ENCODE assay signal across 6 cellular contexts in genomic region chr5:59341155-59341554, GRCh38.
"Had no signal": no experiment of that assay in that cellular context is flagged by ENCODE, and none has a peak within 500 bp of the region (broad histone marks: within the 10 kb centered on the region; RNA-seq: fewer than 3 reads in every experiment).

No MANE protein-coding gene starts in this region.

- H3K27ac ChIP-seq: HL-60 had no signal

- H3K4me3 ChIP-seq: K562 had no signal

- FAIRE-seq: HepG2, HTR-8/SVneo, K562 had no signal

- ATAC-seq: HepG2, K562 had no signal

- DNase-seq: IMR-90, KBM-7 had no signal
